In genomic region chr3:44509985-44510360, GRCh38 we compare ENCODE assay signal across 8 cellular contexts. TPM values are rescaled to one million over a fixed set of nuclear protein-coding genes. Genes with fewer than 3 reads are reported as not detected.
DNase-seq lines count a peak whose midpoint lies in the region; ATAC-seq and TF ChIP-seq lines count a peak whose summit lies in the region.

No MANE protein-coding gene starts in this region.

- TF ChIP-seq CTCF in ascending aorta (IDR thresholded peaks at IDR 0.05) (no peak), kidney epithelial cell (IDR thresholded peaks at IDR 0.05; ENCODE audit: insufficient read depth, low read length, poor library complexity, severe bottlenecking) (no peak)

- H3K9ac ChIP-seq in subcutaneous abdominal adipose tissue (ENCODE audit: low read length in 5 of 5) = peak overlapping the region; percentile 89 to 98 (median 95)

- H3K36me3 ChIP-seq in MG63 (no peaks in the 10 kb centered on the region; the same call in 1 of the 2 replicates), ascending aorta (peaks cover 0 to 5% of the 10 kb centered on the region in 2 donors), kidney epithelial cell (ENCODE audit: control insufficient read depth, insufficient read depth, low read length) (no peaks in the 10 kb centered on the region), subcutaneous abdominal adipose tissue (ENCODE audit: control insufficient read depth in 5 of 5, insufficient read depth in 5 of 5, low read length in 5 of 5) (peaks cover 0 to 2% (median 0%) of the 10 kb centered on the region in 5 donors)

- H3K4me1 ChIP-seq in ascending aorta = peaks cover 0 to 11% of the 10 kb centered on the region in 2 donors
- H3K4me1 ChIP-seq in subcutaneous abdominal adipose tissue (ENCODE audit: control insufficient read depth in 5 of 5, insufficient read depth in 5 of 5, low read length in 5 of 5) = peaks cover 7 to 21% (median 20%) of the 10 kb centered on the region in 5 donors

- H3K27ac ChIP-seq in ascending aorta = peak overlapping the region; percentile 89 to 94
- H3K27ac ChIP-seq in subcutaneous abdominal adipose tissue (ENCODE audit: low read depth, low read length) = peak overlapping the region; percentile 92

- intact Hi-C loops in ascending aorta (cut with DNase I) = loop anchor here (1.0 to 2.0 kb wide), 4 partner anchors 33 to 351 kb away; partner anchors contain the start of genes TMEM42, ZNF197 and ZNF445

- H3K27me3 ChIP-seq in MG63 (no peaks in the 10 kb centered on the region), ascending aorta (no peaks in the 10 kb centered on the region), kidney epithelial cell (ENCODE audit: control insufficient read depth, insufficient read depth, low read length) (no peaks in the 10 kb centered on the region), subcutaneous abdominal adipose tissue (ENCODE audit: control insufficient read depth in 5 of 5, insufficient read depth in 4 of 5, low read length in 5 of 5) (no peaks in the 10 kb centered on the region)

- peak; percentile 37 for ATAC-seq in GM21825 (IDR thresholded peaks at IDR 0.05; ENCODE audit: unreplicated experiment)

- no peaks in the 10 kb centered on the region; the same call in 1 of the 2 replicates for H3K9me3 ChIP-seq in MG63
- peaks cover 2 to 9% of the 10 kb centered on the region in 2 donors for H3K9me3 ChIP-seq in ascending aorta
- peaks cover 0 to 2% (median 0%) of the 10 kb centered on the region in 5 donors for H3K9me3 ChIP-seq in subcutaneous abdominal adipose tissue (ENCODE audit: control insufficient read depth in 5 of 5, low read length in 5 of 5)

- H3K4me3 ChIP-seq in MG63 (peak overlapping the region; percentile 67), ascending aorta (peak overlapping the region; percentile 96), kidney epithelial cell (ENCODE audit: low read depth, low read length) (peak overlapping the region; percentile 75), subcutaneous abdominal adipose tissue (ENCODE audit: low read depth in 1 of 5, low read length in 5 of 5) (peak overlapping the region; percentile 78 to 95 (median 82))

- peak; percentile 14 for DNase-seq in DMS79 treated with DMSO at 0.1 percent for 48 hours (lab: John Stamatoyannopoulos, UW)
- no peak for DNase-seq in DMS79 (lab: John Stamatoyannopoulos, UW)
- no peak for DNase-seq in MG63
- DNase-seq in ascending aorta (ENCODE audit: low spot score in 2 of 2) = no peak
- DNase-seq in kidney epithelial cell (ENCODE audit: low read depth) = no peak
- DNase-seq in dedifferentiated amniotic fluid mesenchymal stem cell (ENCODE audit: extremely low spot score) = no peak

RNA-seq across cellular contexts. Expression of gene ZNF445, which starts 32.5 kb away (rescaled TPM):
- total RNA-seq in MG63 (2014; rRNA removed; shearing (Covaris generic); ENCODE audit: low replicate concordance) = 3.9 and 6.0 TPM in 2 replicates
- total RNA-seq in ascending aorta (6.6 TPM), kidney epithelial cell (5.8 and 6.3 TPM in 2 replicates)

RNA-seq across cellular contexts. Expression of gene ZKSCAN7, which starts 45.0 kb away (rescaled TPM):
- total RNA-seq in MG63 (2014; rRNA removed; shearing (Covaris generic); ENCODE audit: low replicate concordance) = not detected in 2 replicates
- total RNA-seq in ascending aorta (not detected), kidney epithelial cell (5.3 and 6.9 TPM in 2 replicates)
